ENCODE assay signal across 10 cellular contexts in the genomic region with DNA sequence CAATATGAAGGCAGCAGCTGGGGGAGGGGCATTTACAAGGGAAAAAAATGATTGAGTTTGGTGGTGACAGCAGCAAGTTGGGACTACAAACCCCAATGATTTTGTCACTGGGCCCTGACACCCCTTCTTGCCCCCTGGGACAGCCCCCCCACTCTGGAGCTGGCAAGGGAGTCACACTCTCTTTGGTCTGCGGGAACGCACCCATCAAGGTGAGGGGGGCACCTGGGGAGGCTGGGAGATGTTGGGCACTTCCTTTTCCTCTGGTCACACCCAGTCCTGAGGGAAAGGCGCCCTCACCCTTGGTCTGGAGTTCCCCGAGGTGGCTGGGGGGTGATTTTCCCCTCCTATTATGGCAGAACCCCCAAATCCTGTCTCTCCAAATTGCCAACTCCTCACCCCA. TPM values are rescaled to one million over a fixed set of nuclear protein-coding genes. Genes with fewer than 3 reads are reported as not detected.
A peak's percentile ranks its signal among the peaks of the same experiment; 100 is the strongest.
DNase-seq lines count a peak whose midpoint lies in the region; ATAC-seq, FAIRE-seq and TF ChIP-seq lines count a peak whose summit lies in the region.
"Had no signal": no experiment of that assay in that cellular context is flagged by ENCODE, and none has a peak within 500 bp of the region (broad histone marks: within the 10 kb centered on the region; RNA-seq: fewer than 3 reads in every experiment).

No MANE protein-coding gene starts in this region.

- no peak overlapping the region; the same call in 1 of the 2 replicates for H3K9ac ChIP-seq in MM.1S (ENCODE audit: low read length)

- no peak overlapping the region for H3K4me3 ChIP-seq in CD8-positive, alpha-beta memory T cell (ENCODE audit: low read length)
- peak overlapping the region; percentile 45 for H3K4me3 ChIP-seq in MM.1S (ENCODE audit: low read length)
- H3K4me3 ChIP-seq in pancreas: no peak overlapping the region
- H3K4me3 ChIP-seq: gastrocnemius medialis, SJSA1 had no signal

- H3K36me3 ChIP-seq in CD8-positive, alpha-beta memory T cell (ENCODE audit: insufficient read depth, low read length): no peaks in the 10 kb centered on the region
- H3K36me3 ChIP-seq in MM.1S (replicated peaks; ENCODE audit: insufficient read depth, low read length) (no peaks in the 10 kb centered on the region), pancreas (peaks cover 0 to 32% (median 18%) of the 10 kb centered on the region in 3 donors)
- H3K36me3 ChIP-seq: gastrocnemius medialis had no signal

- DNase-seq in CD8-positive, alpha-beta memory T cell: no peak
- DNase-seq in MM.1S (no peak), endothelial cell (ENCODE audit: low spot score) (no peak), pancreas (peak in 1 of 6 donors; percentile 64), T1000 (lab: John Stamatoyannopoulos, UW) (no peak)

- H3K4me1 ChIP-seq in CD8-positive, alpha-beta memory T cell (ENCODE audit: insufficient read depth, low read length): no peaks in the 10 kb centered on the region
- H3K4me1 ChIP-seq in MM.1S (ENCODE audit: low read length) (peaks cover 7% of the 10 kb centered on the region), pancreas (peaks cover 19 to 26% (median 25%) of the 10 kb centered on the region in 3 donors)

- H4K20me1 ChIP-seq in MM.1S (ENCODE audit: insufficient read depth, low read length): no peaks in the 10 kb centered on the region

- no peaks in the 10 kb centered on the region for H3K9me3 Mint-ChIP-seq in CD8-positive, alpha-beta memory T cell
- no peaks in the 10 kb centered on the region for H3K9me3 Mint-ChIP-seq in endothelial cell (ENCODE audit: unreplicated experiment)

- H2AFZ ChIP-seq in MM.1S (ENCODE audit: low read length): peak overlapping the region; percentile 77

- CTCF ChIA-PET in CD8-positive, alpha-beta memory T cell (lab: Charles Lee): interaction anchor here (1.5 kb wide), 1 partner anchor 49 kb away, joined by 5 read pairs; a partner anchor contains a TSS

- peak overlapping the region; percentile 38 for H3K27ac ChIP-seq in CD8-positive, alpha-beta memory T cell (ENCODE audit: low read depth, low read length)
- H3K27ac ChIP-seq in MM.1S (ENCODE audit: low read length) (no peak overlapping the region), pancreas (peak overlapping the region; percentile 45 to 75 (median 48))
- H3K27ac ChIP-seq: SJSA1 had no signal

- intact Hi-C loops in pancreas (cut with DNase I): no loop called here

- TF ChIP-seq CTCF in MM.1S (IDR thresholded peaks at IDR 0.05; ENCODE audit: low read length) (no peak), endothelial cell (IDR thresholded peaks at IDR 0.05; ENCODE audit: unreplicated experiment) (no peak), pancreas (IDR thresholded peaks at IDR 0.05) (no peak)

- no peak for FAIRE-seq in pancreas (lab: Jason Lieb, UNC)

- H3F3A ChIP-seq in MM.1S (ENCODE audit: insufficient read depth, low read length): no peaks in the 10 kb centered on the region

- H3K4me3 Mint-ChIP-seq in CD8-positive, alpha-beta memory T cell: no peak overlapping the region
- H3K4me3 Mint-ChIP-seq in endothelial cell (ENCODE audit: unreplicated experiment): peak overlapping the region; percentile 86

- H3K79me2 ChIP-seq in MM.1S (ENCODE audit: low read length): no peaks in the 10 kb centered on the region

- no peaks in the 10 kb centered on the region for H3K9me2 ChIP-seq in MM.1S (replicated peaks; ENCODE audit: insufficient read depth, low read length)

- peaks cover 0 to 4% (median 2%) of the 10 kb centered on the region in 3 donors for H3K4me1 Mint-ChIP-seq in CD8-positive, alpha-beta memory T cell
- H3K4me1 Mint-ChIP-seq in endothelial cell (ENCODE audit: unreplicated experiment): peaks cover 42% of the 10 kb centered on the region

- peak in 1 of 4 donors; percentile 3 for ATAC-seq in pancreas
- ATAC-seq in GM18870 (IDR thresholded peaks at IDR 0.05; ENCODE audit: unreplicated experiment): no peak
- ATAC-seq in HG02884 (IDR thresholded peaks at IDR 0.05; ENCODE audit: unreplicated experiment): no peak
- ATAC-seq in GM18861 (IDR thresholded peaks at IDR 0.05; ENCODE audit: unreplicated experiment): no peak

- no peaks in the 10 kb centered on the region for H3K27me3 ChIP-seq in CD8-positive, alpha-beta memory T cell (ENCODE audit: insufficient read depth, low read length, poor library complexity, severe bottlenecking)
- H3K27me3 ChIP-seq in MM.1S (replicated peaks; ENCODE audit: insufficient read depth, low read length): peaks cover 81% of the 10 kb centered on the region
- no peaks in the 10 kb centered on the region for H3K27me3 ChIP-seq in pancreas
- H3K27me3 ChIP-seq: SJSA1 had no signal

- POLR2A ChIA-PET in CD8-positive, alpha-beta memory T cell (lab: Charles Lee): no interaction called here

- no peaks in the 10 kb centered on the region for H3K9me3 ChIP-seq in CD8-positive, alpha-beta memory T cell (ENCODE audit: low read length)
- H3K9me3 ChIP-seq in MM.1S (replicated peaks; ENCODE audit: insufficient read depth, low read length) (no peaks in the 10 kb centered on the region), pancreas (no peaks in the 10 kb centered on the region)
- H3K9me3 ChIP-seq: gastrocnemius medialis had no signal

- no peak overlapping the region for H3K27ac Mint-ChIP-seq in CD8-positive, alpha-beta memory T cell
- peak overlapping the region; percentile 83 for H3K27ac Mint-ChIP-seq in endothelial cell (ENCODE audit: unreplicated experiment)

- 71 to 72% methylated on average over 4 of the region's 4 CpGs for WGBS in pancreas, 2 donors

- peaks cover 0 to 5% (median 0%) of the 10 kb centered on the region in 3 donors for H3K36me3 Mint-ChIP-seq in CD8-positive, alpha-beta memory T cell
- peaks cover 53% of the 10 kb centered on the region for H3K36me3 Mint-ChIP-seq in endothelial cell (ENCODE audit: low read depth, unreplicated experiment)

- peaks cover 13 to 16% of the 10 kb centered on the region in 2 donors for H3K27me3 Mint-ChIP-seq in CD8-positive, alpha-beta memory T cell
- peaks cover 36% of the 10 kb centered on the region for H3K27me3 Mint-ChIP-seq in endothelial cell (ENCODE audit: unreplicated experiment)

- peak overlapping the region; percentile 80 for H3K4me2 ChIP-seq in MM.1S (ENCODE audit: low read depth, low read length)

RNA-seq across cellular contexts. Expression of a gene that starts 24.4 kb away (rescaled TPM):
- 1 to 10 TPM; 2.5 to 2.9 TPM for total RNA-seq in CD8-positive, alpha-beta memory T cell
- polyA plus RNA-seq in CD8-positive, alpha-beta memory T cell: not detected
- total RNA-seq in endothelial cell (ENCODE audit: unreplicated experiment) (288 TPM), pancreas (10 to 100 TPM; 21.8 to 32.9 (median 27.5) TPM)
- 10 to 100 TPM; 15.8 to 20.5 TPM for polyA plus RNA-seq in pancreas

RNA-seq across cellular contexts. Expression of a gene that starts 49.6 kb away (rescaled TPM):
- 10 to 100 TPM; 24.7 to 29.1 TPM for total RNA-seq in CD8-positive, alpha-beta memory T cell
- 9.5 TPM for polyA plus RNA-seq in CD8-positive, alpha-beta memory T cell
- total RNA-seq in endothelial cell (ENCODE audit: unreplicated experiment) (60.5 TPM), pancreas (10 to 100 TPM; 11.9 to 20.8 (median 13.9) TPM)
- 10 to 100 TPM; 34.4 to 34.6 TPM for polyA plus RNA-seq in pancreas
